ENCODE assay signal across 27 cellular contexts in genomic region chr17:38740016-38740415, GRCh38. TPM values are rescaled to one million over a fixed set of nuclear protein-coding genes. Genes with fewer than 3 reads are reported as not detected.
DNase-seq lines count a peak whose midpoint lies in the region; ATAC-seq, FAIRE-seq and TF ChIP-seq lines count a peak whose summit lies in the region.
"Had no signal": no experiment of that assay in that cellular context is flagged by ENCODE, and none has a peak within 500 bp of the region (broad histone marks: within the 10 kb centered on the region; RNA-seq: fewer than 3 reads in every experiment).

No MANE protein-coding gene starts in this region.

- intact Hi-C loops in IMR-90 (cut with micrococcal nuclease) = no loop called here

- BruUV-seq in IMR-90 (replicated peaks; lab: Mats Ljungman, UMichigan) = no TSS peak

- H3K4me3 ChIP-seq in IMR-90 (ENCODE audit: insufficient read depth, low read depth, low read length) (no peak overlapping the region), H1 (ENCODE audit: extremely low read depth in 1 of 4, insufficient read depth in 2 of 4, low read depth in 3 of 4, low read length in 4 of 4) (no peak overlapping the region)
- H3K4me3 ChIP-seq: BLaER1, GM12878 had no signal

- H4K91ac ChIP-seq in IMR-90 (ENCODE audit: insufficient read depth, low read depth, low read length) (no peak overlapping the region), H1 (replicated peaks; ENCODE audit: insufficient read length, low read length) (no peak overlapping the region)

- H4K8ac ChIP-seq in IMR-90 (ENCODE audit: low read depth in 2 of 2, low read length in 2 of 2) (no peak overlapping the region), H1 (ENCODE audit: extremely low read depth, insufficient read depth, low read length) (no peak overlapping the region)

- no peak overlapping the region for H3K4me2 ChIP-seq in IMR-90 (ENCODE audit: low read depth, low read length)
- no peak overlapping the region for H3K4me2 ChIP-seq in H1 (ENCODE audit: insufficient read depth in 1 of 2, low read depth in 2 of 2, low read length in 2 of 2)

- H2BK120ac ChIP-seq in IMR-90 (ENCODE audit: low read depth, low read length) = no peak overlapping the region
- no peak overlapping the region for H2BK120ac ChIP-seq in H1 (replicated peaks; ENCODE audit: low read depth, low read length)

- no peak overlapping the region for H3K4ac ChIP-seq in IMR-90 (ENCODE audit: low read depth, low read length)
- H3K4ac ChIP-seq in H1 (replicated peaks; ENCODE audit: insufficient read length, low read depth, low read length) = no peak overlapping the region

- H2AFZ ChIP-seq in IMR-90 (replicated peaks; ENCODE audit: low read length, poor library complexity) (no peak overlapping the region), H1 (ENCODE audit: low read length) (no peak overlapping the region)

- TF ChIP-seq CTCF in IMR-90 (conservative IDR thresholded peaks at IDR 0.05; ENCODE audit: low read depth, low read length) = no peak
- no peak for TF ChIP-seq CTCF in RWPE1 (conservative IDR thresholded peaks at IDR 0.05; ENCODE audit: low read depth)
- TF ChIP-seq CTCF in H1 (IDR thresholded peaks at IDR 0.05; ENCODE audit: control extremely low read depth in 1 of 3, insufficient read depth in 1 of 3, low read depth in 1 of 3, low read length in 3 of 3) = no peak

- H3K9me3 ChIP-seq in IMR-90 (ENCODE audit: control insufficient read depth, insufficient read depth, low read length) (no peaks in the 10 kb centered on the region), H1 (ENCODE audit: insufficient read depth in 2 of 2, low read depth in 1 of 2, low read length in 1 of 2) (no peaks in the 10 kb centered on the region)
- H3K9me3 ChIP-seq: BE2C, BLaER1 had no signal

- 0 out of 2 replicates have a peak overlapping the region, but pooled peaks have one; percentile 50 for H2BK12ac ChIP-seq in H1 (ENCODE audit: low read depth, low read length)

- H3K23ac ChIP-seq in IMR-90 (ENCODE audit: low read depth, low read length) = no peak overlapping the region
- H3K23ac ChIP-seq in H1 (ENCODE audit: insufficient read length) = no peak overlapping the region

- H3K56ac ChIP-seq in IMR-90 (ENCODE audit: extremely low read depth, insufficient read depth, low read length) (no peak overlapping the region), H1 (replicated peaks; ENCODE audit: insufficient read length, low read depth, low read length) (no peak overlapping the region)

- ATAC-seq in IMR-90 (ENCODE audit: low read depth) (no peak), HG03460 (IDR thresholded peaks at IDR 0.05; ENCODE audit: unreplicated experiment) (no peak)
- ATAC-seq: GM12878 had no signal

- H2AK9ac ChIP-seq in IMR-90 (replicated peaks; ENCODE audit: low read depth, low read length, poor library complexity) = peak overlapping the region; percentile 32

- DNase-seq in IMR-90 = no peak
- DNase-seq in RWPE1 (ENCODE audit: low spot score) = no peak
- no peak for DNase-seq in H1 (ENCODE audit: low read depth in 1 of 2, low spot score in 2 of 2)
- DNase-seq in activated gamma-delta T cell treated with Interleukin-2 at 50 U/mL for 16 hours = no peak
- DNase-seq in NCI-H1048 (lab: John Stamatoyannopoulos, UW) = no peak
- DNase-seq: 8988T; ACHN; BE2C; C1 segment of cervical spinal cord; CD4-positive, alpha-beta memory T cell; CD4-positive, CD25-positive, alpha-beta regulatory T cell; CD8-positive, alpha-beta memory T cell; COR-L47; DMS 273 treated with DMSO at 0.1 percent for 48 hours; DMS153; DMS53; DMS79; DND-41; EL; GDM1 had no signal

- no peak for TF ChIP-seq POLR2A in IMR-90 (IDR thresholded peaks at IDR 0.05; ENCODE audit: low read depth, low read length)
- TF ChIP-seq POLR2A in H1 (IDR thresholded peaks at IDR 0.05; ENCODE audit: control extremely low read depth in 1 of 2, low read depth in 2 of 2, low read length in 2 of 2) = no peak

- H3K4me1 ChIP-seq in IMR-90 (ENCODE audit: control insufficient read depth, insufficient read depth, low read length) (peaks cover 15% of the 10 kb centered on the region), H1 (replicated peaks in 1 of 4; ENCODE audit: control insufficient read depth in 3 of 4, insufficient read depth in 4 of 4, low read length in 3 of 4) (peaks cover 0 to 24% (median 12%) of the 10 kb centered on the region in 4 experiments; a peak in 6 of 7 replicates)

- H2BK20ac ChIP-seq in IMR-90 (ENCODE audit: low read depth, low read length) = no peak overlapping the region
- no peak overlapping the region for H2BK20ac ChIP-seq in H1 (ENCODE audit: low read length)

- no peak overlapping the region for H3K27ac ChIP-seq in IMR-90 (ENCODE audit: insufficient read depth, low read length)
- peak overlapping the region; percentile 94 for H3K27ac ChIP-seq in RWPE1
- no peak overlapping the region for H3K27ac ChIP-seq in H1 (ENCODE audit: low read depth, low read length)

- H4K20me1 ChIP-seq in IMR-90 (ENCODE audit: insufficient read depth, low read length) (peaks cover 72% of the 10 kb centered on the region), H1 (replicated peaks in 1 of 2; ENCODE audit: control insufficient read depth in 1 of 2, insufficient read depth in 2 of 2, low read length in 2 of 2) (peaks cover 38 to 57% of the 10 kb centered on the region in 2 experiments)

- H4K5ac ChIP-seq in IMR-90 (ENCODE audit: low read depth, low read length) = no peak overlapping the region
- H4K5ac ChIP-seq in H1 (ENCODE audit: insufficient read length, low read depth, low read length) = no peak overlapping the region

- H3K23me2 ChIP-seq in H1 (ENCODE audit: low read depth, low read length) = no peaks in the 10 kb centered on the region

- H3K18ac ChIP-seq in IMR-90 (ENCODE audit: low read depth, low read length) (no peak overlapping the region), H1 (ENCODE audit: extremely low read depth, low read length) (no peak overlapping the region)

- in situ Hi-C loops in IMR-90 (cut with MboI; ENCODE audit: low sequenced_read_pairs) = no loop called here

- no peak for FAIRE-seq in H1 (lab: Jason Lieb, UNC)
- FAIRE-seq: A204.1, GM12878, GM12892, GM18507 had no signal

- H3K14ac ChIP-seq in IMR-90 (replicated peaks; ENCODE audit: low read depth, low read length) (no peak overlapping the region), H1 (ENCODE audit: insufficient read length) (no peak overlapping the region)

- peaks cover 10% of the 10 kb centered on the region for H3K9me1 ChIP-seq in IMR-90 (ENCODE audit: insufficient read depth, low read length)

- TF ChIP-seq EP300 in H1 (IDR thresholded peaks at IDR 0.05; ENCODE audit: borderline replicate concordance in 1 of 2, low read depth in 2 of 2, low read length in 2 of 2) = no peak

- no peak for TF ChIP-seq RAD21 in IMR-90 (IDR thresholded peaks at IDR 0.05; ENCODE audit: low read length)
- TF ChIP-seq RAD21 in H1 (IDR thresholded peaks at IDR 0.05 in 1 of 2, conservative IDR thresholded peaks at IDR 0.05 in 1 of 2; ENCODE audit: low read depth in 2 of 2, low read length in 2 of 2) = no peak

- 91% methylated on average over 13 of the region's 20 CpGs; no CpG with 5 or more reads in 1 of the 2 experiments for WGBS in IMR-90 (ENCODE audit: extremely low coverage in 2 of 2, insufficient read length in 1 of 2), 2 experiments
- WGBS in H1 (ENCODE audit: extremely low coverage in 1 of 2, insufficient coverage in 1 of 2, insufficient read length in 1 of 2, insufficient replicate concordance in 2 of 2, low coverage in 1 of 2, low lambda C conversion rate in 2 of 2, missing lambda C conversion rate in 1 of 2), 2 experiments = 95% methylated on average over 16 of the region's 20 CpGs; no CpG with 5 or more reads in 1 of the 2 experiments

- H2BK15ac ChIP-seq in IMR-90 (ENCODE audit: low read depth, low read length) (no peak overlapping the region), H1 (ENCODE audit: low read length) (no peak overlapping the region)

- dilution Hi-C loops in IMR-90 (cut with HindIII; ENCODE audit: low sequenced_read_pairs, unreplicated experiment) = no loop called here

- no peak overlapping the region for H3K9ac ChIP-seq in IMR-90 (ENCODE audit: low read depth, low read length)
- H3K9ac ChIP-seq in H1 (replicated peaks in 1 of 4; ENCODE audit: extremely low read depth in 1 of 4, low read depth in 3 of 4, low read length in 3 of 4) = no peak overlapping the region

- peaks cover 24 to 60% of the 10 kb centered on the region in 2 experiments for H3K79me2 ChIP-seq in H1 (ENCODE audit: control insufficient read depth in 1 of 2, insufficient read depth in 2 of 2, low read length in 2 of 2)

- POLR2A ChIA-PET in IMR-90 (lab: Charles Lee; ENCODE audit: unreplicated experiment) = no interaction called here
- POLR2A ChIA-PET in RWPE1 (lab: Yijun Ruan, JAX; ENCODE audit: low non-redundant PET) = no interaction called here
- POLR2A ChIA-PET in H1 (lab: Charles Lee; ENCODE audit: partially characterized antibody) = interaction anchor here (0.6 to 1.4 kb wide), 2 partner anchors 40 to 63 kb away, joined by 3 to 4 read pairs; no protein-coding TSS in a partner anchor

- H3K36me3 ChIP-seq in IMR-90 (ENCODE audit: control insufficient read depth, insufficient read depth, low read length) (peaks cover 40% of the 10 kb centered on the region), H1 (ENCODE audit: control insufficient read depth in 2 of 4, insufficient read depth in 4 of 4, low read length in 3 of 4) (peaks cover 2 to 30% (median 17%) of the 10 kb centered on the region in 4 experiments; a peak in 7 of 8 replicates)

- CTCF ChIA-PET in IMR-90 (lab: Yijun Ruan, JAX) (no interaction called here), RWPE1 (lab: Yijun Ruan, JAX) (no interaction called here), H1 (lab: Charles Lee; ENCODE audit: partially characterized antibody) (interaction anchor here (1.0 kb wide), 2 partner anchors 13 to 33 kb away, joined by 3 to 4 read pairs; no protein-coding TSS in a partner anchor)

- no peak overlapping the region for H2BK5ac ChIP-seq in IMR-90 (ENCODE audit: low read depth, low read length, poor library complexity, severe bottlenecking)
- peak overlapping the region; percentile 24; the same call in 1 of the 2 replicates for H2BK5ac ChIP-seq in H1 (ENCODE audit: low read depth, low read length)

- H3K27me3 ChIP-seq in IMR-90 (ENCODE audit: control insufficient read depth, insufficient read depth, low read length) (no peaks in the 10 kb centered on the region), H1 (replicated peaks in 1 of 4; ENCODE audit: control insufficient read depth in 3 of 4, extremely low read depth in 1 of 4, insufficient read depth in 3 of 4, low read length in 3 of 4) (no peaks in the 10 kb centered on the region)
- H3K27me3 ChIP-seq: BE2C, BLaER1 had no signal

- H3K79me1 ChIP-seq in IMR-90 (ENCODE audit: low read depth in 1 of 2, low read length in 2 of 2) = peaks cover 15 to 73% of the 10 kb centered on the region in 2 experiments
- H3K79me1 ChIP-seq in H1 (ENCODE audit: low read depth, low read length) = peaks cover 26% of the 10 kb centered on the region

- no peak overlapping the region for H2AK5ac ChIP-seq in IMR-90 (ENCODE audit: low read depth, low read length)
- H2AK5ac ChIP-seq in H1 (ENCODE audit: low read depth, low read length) = no peak overlapping the region

RNA-seq across cellular contexts. Expression of gene PCGF2, which starts 8.1 kb away (rescaled TPM):
- total RNA-seq in IMR-90 (2012; rRNA removed) = 1.1 and 1.4 TPM in 2 replicates
- polyA plus RNA-seq in IMR-90 (2012; rRNA removed) = 18.2 and 27.8 TPM in 2 replicates
- 17.3 and 39.2 TPM in 2 replicates for polyA plus RNA-seq in IMR-90 (2012; cell fraction: cytosol; rRNA removed)
- 30.3 and 77.5 TPM in 2 replicates for polyA plus RNA-seq in IMR-90 (2012; cell fraction: nucleus; rRNA removed; ENCODE audit: low replicate concordance)
- total RNA-seq in H1 (2021; fragmentation: NEBNext Ultra II Directional; extraction: Animal tissue kit (Norgen Biotek cat#: 25700)) = 86.1 and 93.3 TPM in 2 replicates
- polyA plus RNA-seq in H1 (2011; rRNA removed) = 42.1 and 81.4 TPM in 2 replicates
- polyA plus RNA-seq in H1 (2011; cell fraction: cytosol; rRNA removed) = 29.9 TPM
- polyA plus RNA-seq in H1 (2011; cell fraction: nucleus; rRNA removed) = 84.7 TPM
- 75.9 to 100 TPM (median 96.1 TPM) in 4 replicates for polyA plus RNA-seq in H1 (2012, experiment 1 of 2)
- 61.3 TPM for polyA plus RNA-seq in H1 (2012, experiment 2 of 2)
- 40.8 TPM for polyA plus RNA-seq in H1 (2013, experiment 1 of 2)
- polyA plus RNA-seq in H1 (2013, experiment 2 of 2) = 42.2 TPM
- polyA minus RNA-seq in H1 (2011; rRNA and poly(A)+ RNA removed) = 13.2 and 28.0 TPM in 2 replicates
- 57.5 TPM for polyA minus RNA-seq in H1 (2011; cell fraction: cytosol; rRNA and poly(A)+ RNA removed)
- polyA minus RNA-seq in H1 (2011; cell fraction: nucleus; rRNA and poly(A)+ RNA removed) = 21.4 TPM
- total RNA-seq: CD4-positive, alpha-beta memory T cell had no signal
- polyA plus RNA-seq: CD14-positive monocyte; CD4-positive, alpha-beta memory T cell; CD4-positive, CD25-positive, alpha-beta regulatory T cell had no signal

RNA-seq across cellular contexts. Expression of gene CISD3, which starts 9.9 kb away (rescaled TPM):
- 1.3 and 1.4 TPM in 2 replicates for total RNA-seq in IMR-90 (2012; rRNA removed)
- polyA plus RNA-seq in IMR-90 (2012; rRNA removed) = 14.1 and 20.3 TPM in 2 replicates
- 5.4 and 10.6 TPM in 2 replicates for polyA plus RNA-seq in IMR-90 (2012; cell fraction: cytosol; rRNA removed)
- polyA plus RNA-seq in IMR-90 (2012; cell fraction: nucleus; rRNA removed; ENCODE audit: low replicate concordance) = 2.6 and 4.6 TPM in 2 replicates
- total RNA-seq in H1 (2021; fragmentation: NEBNext Ultra II Directional; extraction: Animal tissue kit (Norgen Biotek cat#: 25700)) = 11.1 and 11.6 TPM in 2 replicates
- polyA plus RNA-seq in H1 (2011; rRNA removed) = 8.4 and 9.4 TPM in 2 replicates
- 6.7 TPM for polyA plus RNA-seq in H1 (2011; cell fraction: cytosol; rRNA removed)
- polyA plus RNA-seq in H1 (2011; cell fraction: nucleus; rRNA removed) = 7.1 TPM
- 7.7 to 15.0 TPM (median 9.7 TPM) in 4 replicates for polyA plus RNA-seq in H1 (2012, experiment 1 of 2)
- polyA plus RNA-seq in H1 (2012, experiment 2 of 2) = 8.8 TPM
- polyA plus RNA-seq in H1 (2013, experiment 1 of 2) = 7.5 TPM
- 8.1 TPM for polyA plus RNA-seq in H1 (2013, experiment 2 of 2)
- 1.8 and 3.9 TPM in 2 replicates for polyA minus RNA-seq in H1 (2011; rRNA and poly(A)+ RNA removed)
- 5.7 TPM for polyA minus RNA-seq in H1 (2011; cell fraction: cytosol; rRNA and poly(A)+ RNA removed)
- 6.7 TPM for polyA minus RNA-seq in H1 (2011; cell fraction: nucleus; rRNA and poly(A)+ RNA removed)

RNA-seq across cellular contexts. Expression of gene PSMB3, which starts 12.5 kb away (rescaled TPM):
- total RNA-seq in IMR-90 (2012; rRNA removed) = 510 and 828 TPM in 2 replicates
- polyA plus RNA-seq in IMR-90 (2012; rRNA removed) (480 and 525 TPM in 2 replicates), H1 (2011; rRNA removed) (866 and 914 TPM in 2 replicates)
- 600 and 763 TPM in 2 replicates for polyA plus RNA-seq in IMR-90 (2012; cell fraction: cytosol; rRNA removed)
- polyA plus RNA-seq in IMR-90 (2012; cell fraction: nucleus; rRNA removed; ENCODE audit: low replicate concordance) = 201 and 228 TPM in 2 replicates
- 291 and 301 TPM in 2 replicates for total RNA-seq in H1 (2021; fragmentation: NEBNext Ultra II Directional; extraction: Animal tissue kit (Norgen Biotek cat#: 25700))
- 619 TPM for polyA plus RNA-seq in H1 (2011; cell fraction: cytosol; rRNA removed)
- polyA plus RNA-seq in H1 (2011; cell fraction: nucleus; rRNA removed) = 473 TPM
- polyA plus RNA-seq in H1 (2012, experiment 1 of 2) = 334 to 383 TPM (median 362 TPM) in 4 replicates
- 693 TPM for polyA plus RNA-seq in H1 (2012, experiment 2 of 2)
- polyA plus RNA-seq in H1 (2013, experiment 1 of 2) = 292 TPM
- 289 TPM for polyA plus RNA-seq in H1 (2013, experiment 2 of 2)
- 275 and 292 TPM in 2 replicates for polyA minus RNA-seq in H1 (2011; rRNA and poly(A)+ RNA removed)
- polyA minus RNA-seq in H1 (2011; cell fraction: cytosol; rRNA and poly(A)+ RNA removed) = 96.6 TPM
- 86.6 TPM for polyA minus RNA-seq in H1 (2011; cell fraction: nucleus; rRNA and poly(A)+ RNA removed)

RNA-seq across cellular contexts. Expression of gene MLLT6, which starts 34.9 kb away (rescaled TPM):
- 7.2 and 7.5 TPM in 2 replicates for total RNA-seq in IMR-90 (2012; rRNA removed)
- polyA plus RNA-seq in IMR-90 (2012; rRNA removed) (21.2 and 22.7 TPM in 2 replicates), H1 (2011; rRNA removed) (6.5 and 7.7 TPM in 2 replicates)
- 6.7 and 12.1 TPM in 2 replicates for polyA plus RNA-seq in IMR-90 (2012; cell fraction: cytosol; rRNA removed)
- 94.6 and 103 TPM in 2 replicates for polyA plus RNA-seq in IMR-90 (2012; cell fraction: nucleus; rRNA removed; ENCODE audit: low replicate concordance)
- 7.7 and 8.0 TPM in 2 replicates for total RNA-seq in H1 (2021; fragmentation: NEBNext Ultra II Directional; extraction: Animal tissue kit (Norgen Biotek cat#: 25700))
- 9.3 TPM for polyA plus RNA-seq in H1 (2011; cell fraction: cytosol; rRNA removed)
- 57.8 TPM for polyA plus RNA-seq in H1 (2011; cell fraction: nucleus; rRNA removed)
- 8.9 to 16.8 TPM (median 11.1 TPM) in 4 replicates for polyA plus RNA-seq in H1 (2012, experiment 1 of 2)
- polyA plus RNA-seq in H1 (2012, experiment 2 of 2) = 5.1 TPM
- polyA plus RNA-seq in H1 (2013, experiment 1 of 2) = 3.0 TPM
- polyA plus RNA-seq in H1 (2013, experiment 2 of 2) = 2.4 TPM
- 8.2 and 12.8 TPM in 2 replicates for polyA minus RNA-seq in H1 (2011; rRNA and poly(A)+ RNA removed)
- polyA minus RNA-seq in H1 (2011; cell fraction: cytosol; rRNA and poly(A)+ RNA removed) = 6.0 TPM
- polyA minus RNA-seq in H1 (2011; cell fraction: nucleus; rRNA and poly(A)+ RNA removed) = 19.7 TPM

RNA-seq across cellular contexts. Expression of gene PIP4K2B, which starts 59.3 kb away (rescaled TPM):
- total RNA-seq in IMR-90 (2012; rRNA removed) = 40.0 and 40.8 TPM in 2 replicates
- polyA plus RNA-seq in IMR-90 (2012; rRNA removed) = 29.3 and 40.2 TPM in 2 replicates
- 16.4 and 26.3 TPM in 2 replicates for polyA plus RNA-seq in IMR-90 (2012; cell fraction: cytosol; rRNA removed)
- polyA plus RNA-seq in IMR-90 (2012; cell fraction: nucleus; rRNA removed; ENCODE audit: low replicate concordance) = 48.3 and 65.0 TPM in 2 replicates
- 57.7 and 57.8 TPM in 2 replicates for total RNA-seq in H1 (2021; fragmentation: NEBNext Ultra II Directional; extraction: Animal tissue kit (Norgen Biotek cat#: 25700))
- polyA plus RNA-seq in H1 (2011; rRNA removed) = 21.5 and 24.8 TPM in 2 replicates
- 31.0 TPM for polyA plus RNA-seq in H1 (2011; cell fraction: cytosol; rRNA removed)
- 63.9 TPM for polyA plus RNA-seq in H1 (2011; cell fraction: nucleus; rRNA removed)
- 35.5 to 43.4 TPM (median 39.2 TPM) in 4 replicates for polyA plus RNA-seq in H1 (2012, experiment 1 of 2)
- 25.9 TPM for polyA plus RNA-seq in H1 (2012, experiment 2 of 2)
- 24.4 TPM for polyA plus RNA-seq in H1 (2013, experiment 1 of 2)
- 24.9 TPM for polyA plus RNA-seq in H1 (2013, experiment 2 of 2)
- polyA minus RNA-seq in H1 (2011; rRNA and poly(A)+ RNA removed) = 89.5 and 99.4 TPM in 2 replicates
- 28.3 TPM for polyA minus RNA-seq in H1 (2011; cell fraction: cytosol; rRNA and poly(A)+ RNA removed)
- 22.3 TPM for polyA minus RNA-seq in H1 (2011; cell fraction: nucleus; rRNA and poly(A)+ RNA removed)

Comparison
In these comparisons a context has a peak if more than half of its experiments do, and no peak if none do; other contexts are left out.
1. RNA of gene PCGF2, which starts 8.1 kb away (total RNA-seq): 86.1 to 93.3 TPM in H1; 1.1 to 1.4 TPM in IMR-90; every median in the first group is over 10 times any median in the second.